In the genomic region with DNA sequence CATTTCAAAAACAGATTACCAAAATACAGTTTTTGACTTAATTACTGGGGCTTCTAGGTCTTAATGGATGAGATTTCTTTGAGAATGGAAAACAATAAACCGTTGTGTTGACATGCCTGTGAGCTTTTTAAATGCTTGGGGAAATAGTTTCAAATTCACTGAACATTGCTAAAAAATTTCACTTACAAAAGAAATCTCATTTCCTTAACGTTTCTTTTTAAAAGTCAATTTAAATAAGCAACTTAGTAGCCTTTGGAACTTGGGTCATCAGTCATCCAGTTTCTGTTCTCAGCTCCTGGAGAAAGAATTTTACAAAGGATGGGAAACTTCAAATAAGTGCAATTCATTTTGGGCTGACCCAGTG, we compare ENCODE assay signal across 8 cellular contexts. TPM values are rescaled to one million over a fixed set of nuclear protein-coding genes. Genes with fewer than 3 reads are reported as not detected.
A peak's percentile ranks its signal among the peaks of the same experiment; 100 is the strongest.
DNase-seq lines count a peak whose midpoint lies in the region; ATAC-seq lines count a peak whose summit lies in the region.

No MANE protein-coding gene starts in this region.

- H3K27me3 Mint-ChIP-seq in T-helper 1 cell treated with Interleukin-12 subunit alpha and Interleukin-12 subunit beta and Interleukin-4 antibody, amounts not matched to agents 30 μg/mL and 1 μg/mL, for 36 hours (ENCODE audit: low read depth) = no peaks in the 10 kb centered on the region
- H3K27me3 Mint-ChIP-seq in activated naive CD8-positive, alpha-beta T cell treated with anti-CD3 and anti-CD28 coated beads for 36 hours = no peaks in the 10 kb centered on the region
- H3K27me3 Mint-ChIP-seq in immature natural killer cell (ENCODE audit: low read depth in 3 of 3) = peaks cover 10 to 27% (median 15%) of the 10 kb centered on the region in 3 donors

- H3K4me3 Mint-ChIP-seq in T-helper 1 cell treated with Interleukin-12 subunit alpha and Interleukin-12 subunit beta and Interleukin-4 antibody, amounts not matched to agents 30 μg/mL and 1 μg/mL, for 36 hours = peak overlapping the region; percentile 89
- H3K4me3 Mint-ChIP-seq in activated naive CD8-positive, alpha-beta T cell treated with anti-CD3 and anti-CD28 coated beads for 36 hours = peak overlapping the region; percentile 95
- peak overlapping the region in 4 of 5 donors; percentile 95 to 99 (median 98) for H3K4me3 Mint-ChIP-seq in immature natural killer cell

- H3K36me3 ChIP-seq in stomach smooth muscle (ENCODE audit: control insufficient read depth in 2 of 2, insufficient read depth in 2 of 2, low read length in 2 of 2) = no peaks in the 10 kb centered on the region

- no peaks in the 10 kb centered on the region for H3K27me3 ChIP-seq in stomach smooth muscle (ENCODE audit: control insufficient read depth in 1 of 2, insufficient read depth in 2 of 2, low read length in 2 of 2)

- H3K9me3 Mint-ChIP-seq in T-helper 1 cell treated with Interleukin-12 subunit alpha and Interleukin-12 subunit beta and Interleukin-4 antibody, amounts not matched to agents 30 μg/mL and 1 μg/mL, for 36 hours = no peaks in the 10 kb centered on the region
- H3K9me3 Mint-ChIP-seq in activated naive CD8-positive, alpha-beta T cell treated with anti-CD3 and anti-CD28 coated beads for 36 hours = no peaks in the 10 kb centered on the region
- no peaks in the 10 kb centered on the region for H3K9me3 Mint-ChIP-seq in immature natural killer cell

- peak overlapping the region; percentile 91 to 99 for H3K4me3 ChIP-seq in stomach smooth muscle (ENCODE audit: low read length in 2 of 2)

- ATAC-seq in HG03139 (IDR thresholded peaks at IDR 0.05; ENCODE audit: unreplicated experiment) = no peak

- peak overlapping the region; percentile 43 to 100 for H3K9ac ChIP-seq in stomach smooth muscle (ENCODE audit: low read length in 2 of 2)

- no peaks in the 10 kb centered on the region for H3K9me3 ChIP-seq in stomach smooth muscle (ENCODE audit: control insufficient read depth in 2 of 2, low read length in 2 of 2)

- peaks cover 36% of the 10 kb centered on the region for H3K36me3 Mint-ChIP-seq in T-helper 1 cell treated with Interleukin-12 subunit alpha and Interleukin-12 subunit beta and Interleukin-4 antibody, amounts not matched to agents 30 μg/mL and 1 μg/mL, for 36 hours (ENCODE audit: low read depth)
- H3K36me3 Mint-ChIP-seq in activated naive CD8-positive, alpha-beta T cell treated with anti-CD3 and anti-CD28 coated beads for 36 hours = peaks cover 58% of the 10 kb centered on the region
- H3K36me3 Mint-ChIP-seq in immature natural killer cell = peaks cover 4 to 6% (median 4%) of the 10 kb centered on the region in 3 donors

- peak overlapping the region; percentile 96 for H3K27ac Mint-ChIP-seq in T-helper 1 cell treated with Interleukin-12 subunit alpha and Interleukin-12 subunit beta and Interleukin-4 antibody, amounts not matched to agents 30 μg/mL and 1 μg/mL, for 36 hours
- H3K27ac Mint-ChIP-seq in activated naive CD8-positive, alpha-beta T cell treated with anti-CD3 and anti-CD28 coated beads for 36 hours = peak overlapping the region; percentile 97
- peak overlapping the region; percentile 94 to 100 (median 98) for H3K27ac Mint-ChIP-seq in immature natural killer cell

- peaks cover 44% of the 10 kb centered on the region for H3K4me1 ChIP-seq in stomach smooth muscle (ENCODE audit: control insufficient read depth, insufficient read depth, low read length)

- no peak for DNase-seq in T-helper 1 cell
- no peak for DNase-seq in activated naive CD8-positive, alpha-beta T cell treated with anti-CD3 and anti-CD28 coated beads for 36 hours
- no peak for DNase-seq in immature natural killer cell
- no peak for DNase-seq in NCI-H1048 (lab: John Stamatoyannopoulos, UW)
- no peak for DNase-seq in CD1c-positive myeloid dendritic cell (ENCODE audit: extremely low spot score)

- peak overlapping the region; percentile 83 for H3K27ac ChIP-seq in stomach smooth muscle (ENCODE audit: low read length)

- peaks cover 50% of the 10 kb centered on the region for H3K4me1 Mint-ChIP-seq in T-helper 1 cell treated with Interleukin-12 subunit alpha and Interleukin-12 subunit beta and Interleukin-4 antibody, amounts not matched to agents 30 μg/mL and 1 μg/mL, for 36 hours (ENCODE audit: low read depth)
- H3K4me1 Mint-ChIP-seq in activated naive CD8-positive, alpha-beta T cell treated with anti-CD3 and anti-CD28 coated beads for 36 hours = peaks cover 53% of the 10 kb centered on the region
- peaks cover 61 to 74% of the 10 kb centered on the region in 2 donors for H3K4me1 Mint-ChIP-seq in immature natural killer cell

RNA-seq across cellular contexts. Expression of gene ZC3H4, which starts 4.4 kb away (rescaled TPM):
- total RNA-seq in activated naive CD8-positive, alpha-beta T cell treated with anti-CD3 and anti-CD28 coated beads for 36 hours = 100 to 1,000 TPM; 103 to 110 TPM
- 1 to 10 TPM in 2 of 3 donors, under 1 TPM in 1; 0.04 to 2.3 (median 1.1) TPM for polyA plus RNA-seq in immature natural killer cell

RNA-seq across cellular contexts. Expression of gene SAE1, which starts 21.5 kb away (rescaled TPM):
- 100 to 1,000 TPM; 141 to 149 TPM for total RNA-seq in activated naive CD8-positive, alpha-beta T cell treated with anti-CD3 and anti-CD28 coated beads for 36 hours
- 100 to 1,000 TPM; 111 to 159 (median 119) TPM for polyA plus RNA-seq in immature natural killer cell
